In genomic region chr4:178339769-178340168, GRCh38 we compare ENCODE assay signal across 13 cellular contexts.
A peak's percentile ranks its signal among the peaks of the same experiment; 100 is the strongest.
DNase-seq lines count a peak whose midpoint lies in the region; TF ChIP-seq lines count a peak whose summit lies in the region.
"Had no signal": no experiment of that assay in that cellular context is flagged by ENCODE, and none has a peak within 500 bp of the region (broad histone marks: within the 10 kb centered on the region; RNA-seq: fewer than 3 reads in every experiment).

No MANE protein-coding gene starts in this region.

- H3K36me3 ChIP-seq in HEK293 (ENCODE audit: control insufficient read depth in 2 of 2, insufficient read depth in 1 of 2, low read length in 2 of 2) (no peaks in the 10 kb centered on the region), vagina (no peaks in the 10 kb centered on the region)
- H3K36me3 ChIP-seq: BLaER1 had no signal

- H3K4me3 ChIP-seq in HEK293 (ENCODE audit: low read depth, low read length) (no peak overlapping the region), choroid plexus epithelial cell (ENCODE audit: low read depth, low read length) (no peak overlapping the region), vagina (no peak overlapping the region)
- H3K4me3 ChIP-seq: BLaER1, GM23338 had no signal

- intact Hi-C loops in vagina (cut with DNase I), result no loop called here

- H3K9me3 ChIP-seq in HEK293 (ENCODE audit: control insufficient read depth, insufficient read depth, low read depth, low read length) (no peaks in the 10 kb centered on the region), vagina (no peaks in the 10 kb centered on the region)
- H3K9me3 ChIP-seq: BLaER1, Caco-2 had no signal

- H3K27ac ChIP-seq in HEK293 (ENCODE audit: extremely low read depth, low read depth, low read length) (no peak overlapping the region), vagina (no peak overlapping the region)
- H3K27ac ChIP-seq: BLaER1 had no signal

- no peaks in the 10 kb centered on the region for H3K27me3 ChIP-seq in vagina
- H3K27me3 ChIP-seq: BLaER1 had no signal

- POLR2A ChIA-PET in HEK293 (lab: Yijun Ruan, JAX), result no interaction called here

- H3K4me1 ChIP-seq in HEK293 (ENCODE audit: control insufficient read depth, insufficient read depth, low read length), result no peaks in the 10 kb centered on the region
- H3K4me1 ChIP-seq in vagina, result no peaks in the 10 kb centered on the region
- H3K4me1 ChIP-seq: BLaER1, Caco-2 had no signal

- TF ChIP-seq CTCF in HEK293 (tag by site-specific recombination; IDR thresholded peaks at IDR 0.05) (no peak), choroid plexus epithelial cell (conservative IDR thresholded peaks at IDR 0.05; ENCODE audit: low read depth, low read length) (no peak), vagina (IDR thresholded peaks at IDR 0.05) (no peak)

- CTCF ChIA-PET in HEK293 (lab: Yijun Ruan, JAX), result no interaction called here

- DNase-seq in ELR (ENCODE audit: low read depth) (peak; percentile 15), choroid plexus epithelial cell (ENCODE audit: low read depth) (peak; percentile 0), vagina (ENCODE audit: extremely low spot score in 2 of 2) (no peak), GDM1 (lab: John Stamatoyannopoulos, UW) (no peak)
- no peak for DNase-seq in activated CD4-positive, alpha-beta T cell treated with anti-CD3 and anti-CD28 coated beads, Interleukin-2, amount 50 U/mL, for 1 hour
- DNase-seq: Caco-2; CD8-positive, alpha-beta memory T cell; DND-41; H7 had no signal

- TF ChIP-seq POLR2A in vagina (IDR thresholded peaks at IDR 0.05), result no peak

TF ChIP-seq in HEK293, 187 proteins besides CTCF, POLR2A, EP300 and RAD21:
- TF ChIP-seq ZNF510 (tag by site-specific recombination; IDR thresholded peaks at IDR 0.05; ENCODE audit: insufficient replicate concordance), result no peak
- peak; percentile 64; the same call in 1 of the 2 replicates for TF ChIP-seq REST (tag by site-specific recombination; IDR thresholded peaks at IDR 0.05)

TF ChIP-seq in PFSK-1, 5 proteins besides CTCF, POLR2A, EP300 and RAD21:
- peak; percentile 44 to 45; a peak in 2 of 4 replicates for TF ChIP-seq REST (IDR thresholded peaks at IDR 0.05; ENCODE audit: insufficient read depth in 1 of 2, low read depth in 2 of 2, low read length in 2 of 2)
- TF ChIP-seq FOXP2 (optimal IDR thresholded peaks at IDR 0.05; ENCODE audit: borderline replicate concordance, extremely low read depth, extremely low read length, insufficient read depth), result no peak

Comparison
In these comparisons a context has a peak if more than half of its experiments do, and no peak if none do; other contexts are left out.
1. DNase-seq: peak in ELR (single experiment) and choroid plexus epithelial cell (single experiment); none in activated CD4-positive, alpha-beta T cell treated with anti-CD3 and anti-CD28 coated beads, Interleukin-2, amount 50 U/mL, for 1 hour (single experiment), vagina (0 of 2) and GDM1 (single experiment).